ENCODE assay signal across 8 cellular contexts in the genomic region with DNA sequence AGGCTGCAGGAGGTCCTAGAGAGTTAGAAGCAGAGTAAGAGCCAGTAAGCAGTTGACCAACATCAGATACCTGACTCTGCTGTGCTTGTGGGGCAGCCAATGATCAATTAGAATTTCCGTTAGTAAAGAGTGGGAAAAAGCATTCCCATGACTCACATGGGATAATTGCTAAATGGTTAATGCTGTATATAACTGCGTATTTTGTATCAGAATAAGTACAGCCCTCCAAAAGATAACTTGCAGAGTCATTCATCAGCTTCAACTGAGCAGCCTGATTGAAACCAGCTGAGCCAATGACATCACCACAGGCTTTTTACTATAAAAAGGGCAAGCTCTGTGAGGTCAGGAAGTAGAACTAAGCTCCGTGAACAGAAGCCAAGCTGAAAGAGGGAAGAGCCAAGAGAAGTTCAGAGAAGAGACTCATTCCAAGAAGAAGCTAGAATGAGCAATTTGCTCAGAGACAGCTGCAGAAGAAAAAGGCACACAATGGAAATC.
DNase-seq lines count a peak whose midpoint lies in the region; ATAC-seq and TF ChIP-seq lines count a peak whose summit lies in the region.

No MANE protein-coding gene starts in this region.

- H3K27ac ChIP-seq in CD4-positive, alpha-beta memory T cell (ENCODE audit: low read depth, low read length): no peak overlapping the region

- peak overlapping the region in 6 of 8 donors; percentile 18 to 60 (median 33) for H3K4me3 Mint-ChIP-seq in CD4-positive, alpha-beta memory T cell

- no peak overlapping the region for H3K4me3 ChIP-seq in CD4-positive, alpha-beta memory T cell (ENCODE audit: low read length in 2 of 2)

- H3K36me3 Mint-ChIP-seq in CD4-positive, alpha-beta memory T cell: peaks cover 0 to 8% of the 10 kb centered on the region in 2 donors

- DNase-seq in CD4-positive, alpha-beta memory T cell: no peak
- DNase-seq in Kasumi-1 (lab: John Stamatoyannopoulos, UW): peak; percentile 70 to 82
- peak; percentile 8 for DNase-seq in cerebellum (ENCODE audit: low spot score)
- DNase-seq in omental fat pad (ENCODE audit: low spot score): no peak
- DNase-seq in NCI-H524 treated with DMSO at 0.1 percent for 48 hours (lab: John Stamatoyannopoulos, UW): no peak
- DNase-seq in GM13976 (ENCODE audit: low spot score): no peak
- DNase-seq in NCI-H774 (lab: John Stamatoyannopoulos, UW): no peak

- H3K36me3 ChIP-seq in CD4-positive, alpha-beta memory T cell (ENCODE audit: insufficient read depth, low read length): no peaks in the 10 kb centered on the region

- TF ChIP-seq CTCF in omental fat pad (IDR thresholded peaks at IDR 0.05): no peak
- TF ChIP-seq CTCF in GM13976 (IDR thresholded peaks at IDR 0.05; ENCODE audit: borderline replicate concordance, control extremely low read depth, extremely low read depth, insufficient read depth, missing control alignments): no peak

- ATAC-seq in GM21447 (IDR thresholded peaks at IDR 0.05; ENCODE audit: unreplicated experiment) (peak; percentile 67), omental fat pad (ENCODE audit: low FRiP score) (peak; percentile 78)

- peaks cover 40 to 86% (median 62%) of the 10 kb centered on the region in 4 donors for H3K4me1 Mint-ChIP-seq in CD4-positive, alpha-beta memory T cell

- no peaks in the 10 kb centered on the region for H3K9me3 Mint-ChIP-seq in CD4-positive, alpha-beta memory T cell

- CTCF ChIA-PET in CD4-positive, alpha-beta memory T cell (lab: Charles Lee; ENCODE audit: partially characterized antibody): no interaction called here

- peaks cover 29% of the 10 kb centered on the region for H3K4me1 ChIP-seq in CD4-positive, alpha-beta memory T cell (ENCODE audit: insufficient read depth, low read length)

- no peaks in the 10 kb centered on the region for H3K9me3 ChIP-seq in CD4-positive, alpha-beta memory T cell (ENCODE audit: control insufficient read depth in 1 of 2, low read length in 2 of 2)

- POLR2A ChIA-PET in CD4-positive, alpha-beta memory T cell (lab: Charles Lee; ENCODE audit: partially characterized antibody): no interaction called here

- peak overlapping the region in 2 of 7 donors; percentile 48 for H3K27ac Mint-ChIP-seq in CD4-positive, alpha-beta memory T cell

- no peaks in the 10 kb centered on the region for H3K27me3 Mint-ChIP-seq in CD4-positive, alpha-beta memory T cell

- H3K27me3 ChIP-seq in CD4-positive, alpha-beta memory T cell (ENCODE audit: insufficient read depth, low read length): no peaks in the 10 kb centered on the region

- intact Hi-C loops in CD4-positive, alpha-beta memory T cell (cut with micrococcal nuclease): no loop called here

- in situ Hi-C loops in GM13976 (cut with MboI; ENCODE audit: low sequenced_read_pairs, unreplicated experiment): loop anchor here (10.0 kb wide), 1 partner anchor 135 kb away; no protein-coding TSS in a partner anchor

Comparison
In these comparisons a context has a peak if more than half of its experiments do, and no peak if none do; other contexts are left out.
1. DNase-seq: peak in Kasumi-1 (2 of 2) and cerebellum (single experiment); none in CD4-positive, alpha-beta memory T cell (0 of 5), omental fat pad (single experiment), NCI-H524 treated with DMSO at 0.1 percent for 48 hours (single experiment), GM13976 (single experiment) and NCI-H774 (single experiment).